In genomic region chr18:59656488-59656887, GRCh38 we compare ENCODE assay signal across 30 cellular contexts. TPM values are rescaled to one million over a fixed set of nuclear protein-coding genes. Genes with fewer than 3 reads are reported as not detected.
"Had no signal": no experiment of that assay in that cellular context is flagged by ENCODE, and none has a peak within 500 bp of the region (broad histone marks: within the 10 kb centered on the region; RNA-seq: fewer than 3 reads in every experiment).

No MANE protein-coding gene starts in this region.

- H3K4me1 Mint-ChIP-seq: immature natural killer cell; memory B cell; naive thymus-derived CD4-positive, alpha-beta T cell; stimulated activated naive B cell treated with anti-CD40 and anti-IgM and Interleukin-4, amounts not matched to agents 10 μg/mL and 1 μg/mL and 100 μg/mL, for 72 hours had no signal

- H3K36me3 ChIP-seq: lower lobe of right lung, thoracic aorta, tibial nerve, upper lobe of left lung, uterus had no signal

- H3K9me3 ChIP-seq: lower lobe of right lung, mucosa of descending colon, psoas muscle, thoracic aorta, tibial nerve, upper lobe of left lung, uterus had no signal

- H3K27ac ChIP-seq: dorsolateral prefrontal cortex, epithelial cell of prostate, foreskin keratinocyte, lower lobe of right lung, psoas muscle, thoracic aorta, tibial nerve, upper lobe of left lung had no signal

- H3K4me1 ChIP-seq: lower lobe of right lung, psoas muscle, tibial nerve, upper lobe of left lung had no signal

- H3K27ac Mint-ChIP-seq: immature natural killer cell; memory B cell; naive thymus-derived CD4-positive, alpha-beta T cell; stimulated activated naive B cell treated with anti-CD40 and anti-IgM and Interleukin-4, amounts not matched to agents 10 μg/mL and 1 μg/mL and 100 μg/mL, for 72 hours; stimulated activated naive CD8-positive, alpha-beta T cell treated with anti-CD3 and anti-CD28 coated beads, Interleukin-15, Interleukin-2, amounts not matched to agents 100 ng/mL and 50 ng/mL, for 24 hours had no signal

- FAIRE-seq: colon, small intestine had no signal

- H3K4me3 ChIP-seq: dorsolateral prefrontal cortex, lower lobe of right lung, mucosa of descending colon, psoas muscle, thoracic aorta, tibial nerve, upper lobe of left lung, uterus had no signal

- H3K27me3 ChIP-seq: foreskin keratinocyte, tibial nerve, upper lobe of left lung, uterus had no signal

- ATAC-seq: esophagus mucosa; foreskin keratinocyte; left colon; left ventricle myocardium superior; lower lobe of right lung; mucosa of descending colon; naive thymus-derived CD4-positive, alpha-beta T cell; psoas muscle; right cardiac atrium; stimulated activated naive B cell treated with anti-CD40 and anti-IgM and Interleukin-4, amounts not matched to agents 10 μg/mL and 1 μg/mL and 100 μg/mL, for 72 hours had no signal

- H3K36me3 Mint-ChIP-seq: immature natural killer cell; memory B cell; naive thymus-derived CD4-positive, alpha-beta T cell; stimulated activated naive B cell treated with anti-CD40 and anti-IgM and Interleukin-4, amounts not matched to agents 10 μg/mL and 1 μg/mL and 100 μg/mL, for 72 hours had no signal

- H3K9me3 Mint-ChIP-seq: immature natural killer cell; memory B cell; naive thymus-derived CD4-positive, alpha-beta T cell; stimulated activated naive B cell treated with anti-CD40 and anti-IgM and Interleukin-4, amounts not matched to agents 10 μg/mL and 1 μg/mL and 100 μg/mL, for 72 hours; stimulated activated naive CD8-positive, alpha-beta T cell treated with anti-CD3 and anti-CD28 coated beads, Interleukin-15, Interleukin-2, amounts not matched to agents 100 ng/mL and 50 ng/mL, for 24 hours had no signal

- DNase-seq: dorsolateral prefrontal cortex; effector CD4-positive, alpha-beta T cell; hypothalamus; immature natural killer cell; islet precursor cell; kidney glomerular epithelial cell; left colon; left ventricle myocardium superior; lower lobe of right lung; mucosa of descending colon; naive thymus-derived CD4-positive, alpha-beta T cell; nephron progenitor cell; nucleus accumbens; posterior cingulate gyrus; psoas muscle; right cardiac atrium; small intestine; stimulated activated CD4-positive, alpha-beta T cell treated with anti-CD3 and anti-CD28 coated beads, Interleukin-15, amount 100 ng/mL, for 24 hours; stimulated activated CD4-positive, alpha-beta T cell treated with anti-CD3 and anti-CD28 coated beads, Interleukin-2, amount 100 ng/mL, for 48 hours; stimulated activated naive B cell treated with anti-CD40 and anti-IgM and Interleukin-4, amounts not matched to agents 10 μg/mL and 1 μg/mL and 100 μg/mL, for 72 hours; upper lobe of left lung; uterus had no signal

- H3K4me3 Mint-ChIP-seq: immature natural killer cell; memory B cell; naive thymus-derived CD4-positive, alpha-beta T cell; nephron progenitor cell; stimulated activated naive B cell treated with anti-CD40 and anti-IgM and Interleukin-4, amounts not matched to agents 10 μg/mL and 1 μg/mL and 100 μg/mL, for 72 hours; stimulated activated naive CD8-positive, alpha-beta T cell treated with anti-CD3 and anti-CD28 coated beads, Interleukin-15, Interleukin-2, amounts not matched to agents 100 ng/mL and 50 ng/mL, for 24 hours had no signal

RNA-seq across cellular contexts. Expression of gene CCBE1, which starts 40.7 kb away (rescaled TPM):
- total RNA-seq: naive thymus-derived CD4-positive, alpha-beta T cell had no signal
- polyA plus RNA-seq: naive thymus-derived CD4-positive, alpha-beta T cell had no signal
